Comparison of ENCODE assay signal across 22 cellular contexts in the genomic region with DNA sequence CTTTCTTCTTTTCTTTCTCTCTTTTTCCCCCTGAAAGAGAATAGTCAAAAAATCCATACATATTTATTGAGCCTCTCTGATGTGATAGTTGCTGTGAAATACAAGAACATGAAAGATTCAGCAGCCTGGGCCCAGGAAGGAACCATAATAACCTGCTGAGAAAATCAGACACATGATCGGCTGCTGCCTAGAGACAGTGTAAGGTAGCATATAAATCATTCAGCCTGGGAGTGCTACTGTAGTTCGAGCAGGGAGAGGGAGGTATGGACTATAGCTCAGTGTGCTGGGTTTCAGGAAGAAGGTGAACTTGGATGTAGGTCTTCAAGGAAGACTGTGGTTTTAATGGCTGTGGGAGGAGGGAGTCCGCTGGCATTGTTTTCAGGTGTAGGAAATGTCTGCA.
DNase-seq lines count a peak whose midpoint lies in the region; ATAC-seq and TF ChIP-seq lines count a peak whose summit lies in the region.
"Had no signal": no experiment of that assay in that cellular context is flagged by ENCODE, and none has a peak within 500 bp of the region (broad histone marks: within the 10 kb centered on the region; RNA-seq: fewer than 3 reads in every experiment).

No MANE protein-coding gene starts in this region.

- no peaks in the 10 kb centered on the region for H3K9me3 ChIP-seq in trophoblast cell (ENCODE audit: insufficient read depth, low read depth, low read length)
- H3K9me3 ChIP-seq in mammary epithelial cell (replicated peaks; ENCODE audit: insufficient read depth, low read length) = no peaks in the 10 kb centered on the region
- H3K9me3 ChIP-seq: BLaER1 treated with 17β-estradiol and CSF1 and Interleukin-3, amounts not matched to agents 10 nM and 100 nM; SK-N-SH had no signal

- peak overlapping the region; percentile 28 for H3K4ac ChIP-seq in trophoblast cell (ENCODE audit: low read depth, low read length)

- H3K27ac ChIP-seq in trophoblast cell (ENCODE audit: low read depth, low read length) = no peak overlapping the region
- no peak overlapping the region for H3K27ac ChIP-seq in mammary epithelial cell (ENCODE audit: insufficient read depth, low read depth, low read length)
- H3K27ac ChIP-seq: BLaER1 treated with 17β-estradiol and CSF1 and Interleukin-3, amounts not matched to agents 10 nM and 100 nM had no signal

- no peaks in the 10 kb centered on the region for H4K20me1 ChIP-seq in mammary epithelial cell (ENCODE audit: insufficient read depth, low read length)
- H4K20me1 ChIP-seq: BLaER1 treated with 17β-estradiol and CSF1 and Interleukin-3, amounts not matched to agents 10 nM and 100 nM had no signal

- H3K4me2 ChIP-seq in trophoblast cell (ENCODE audit: low read length) (no peak overlapping the region), mammary epithelial cell (ENCODE audit: insufficient read depth, low read depth, low read length) (no peak overlapping the region)
- H3K4me2 ChIP-seq: BLaER1 treated with 17β-estradiol and CSF1 and Interleukin-3, amounts not matched to agents 10 nM and 100 nM; SK-N-SH had no signal

- H2AFZ ChIP-seq in trophoblast cell (ENCODE audit: insufficient read depth, low read length, poor library complexity) (no peak overlapping the region), mammary epithelial cell (ENCODE audit: low read depth, low read length) (no peak overlapping the region)

- dilution Hi-C loops in mammary epithelial cell (cut with HindIII; ENCODE audit: low sequenced_read_pairs) = no loop called here

- CTCF ChIA-PET in mammary epithelial cell (lab: Charles Lee; ENCODE audit: low non-redundant PET) = no interaction called here

- in situ Hi-C loops in mammary epithelial cell (cut with MboI; ENCODE audit: low sequenced_read_pairs in 2 of 2) = no loop called here

- H3K27me3 ChIP-seq in trophoblast cell (ENCODE audit: insufficient read depth, low read length) (no peaks in the 10 kb centered on the region), mammary epithelial cell (ENCODE audit: insufficient read depth, low read length) (no peaks in the 10 kb centered on the region)
- H3K27me3 ChIP-seq: BLaER1 treated with 17β-estradiol and CSF1 and Interleukin-3, amounts not matched to agents 10 nM and 100 nM had no signal

- peaks cover 0 to 5% of the 10 kb centered on the region in 2 experiments for H3K36me3 ChIP-seq in trophoblast cell (ENCODE audit: control insufficient read depth in 1 of 2, insufficient read depth in 2 of 2, low read length in 2 of 2)
- no peaks in the 10 kb centered on the region for H3K36me3 ChIP-seq in mammary epithelial cell (ENCODE audit: insufficient read depth, low read length)
- H3K36me3 ChIP-seq: BLaER1 treated with 17β-estradiol and CSF1 and Interleukin-3, amounts not matched to agents 10 nM and 100 nM had no signal

- DNase-seq in NCI-H2227 treated with DMSO at 0.1 percent for 48 hours (lab: John Stamatoyannopoulos, UW) = peak; percentile 10
- no peak for DNase-seq in NCI-H2227 (lab: John Stamatoyannopoulos, UW; ENCODE audit: unreplicated experiment)
- DNase-seq in left colon = no peak
- DNase-seq in trophoblast cell = no peak
- DNase-seq in AG20443 (ENCODE audit: low spot score) = no peak
- no peak for DNase-seq in mammary epithelial cell
- DNase-seq: AML-193; CD4-positive, alpha-beta T cell; GOT3; HCEC 1CT; KBM-7; MV-4-11; NCI-H1105 treated with DMSO at 0.1 percent for 48 hours; NCI-H1694; NCI-H2029 treated with DMSO at 0.1 percent for 48 hours; NCI-H2171; NCI-H524; NCI-H774; SK-N-SH; SW 1271 had no signal

- H2BK12ac ChIP-seq in trophoblast cell (ENCODE audit: low read length) = peak overlapping the region; percentile 30

- H4K91ac ChIP-seq in trophoblast cell (ENCODE audit: low read depth, low read length) = no peak overlapping the region

- H3K4me1 ChIP-seq in trophoblast cell (ENCODE audit: control insufficient read depth in 1 of 2, insufficient read depth in 2 of 2, low read length in 2 of 2) = peaks cover 4 to 6% of the 10 kb centered on the region in 2 experiments
- no peaks in the 10 kb centered on the region for H3K4me1 ChIP-seq in mammary epithelial cell (ENCODE audit: insufficient read depth, low read length)
- H3K4me1 ChIP-seq: BLaER1 treated with 17β-estradiol and CSF1 and Interleukin-3, amounts not matched to agents 10 nM and 100 nM had no signal

- H3K14ac ChIP-seq in trophoblast cell (ENCODE audit: low read length) = no peak overlapping the region

- H3K18ac ChIP-seq in trophoblast cell (ENCODE audit: low read length) = no peak overlapping the region

- H2BK5ac ChIP-seq in trophoblast cell (ENCODE audit: low read depth, low read length, poor library complexity) = no peak overlapping the region

- H4K8ac ChIP-seq in trophoblast cell (ENCODE audit: low read depth, low read length) = no peak overlapping the region

- H3K79me2 ChIP-seq in trophoblast cell (ENCODE audit: control insufficient read depth, insufficient read depth, low read length, poor library complexity) (no peaks in the 10 kb centered on the region), mammary epithelial cell (ENCODE audit: insufficient read depth, low read length) (no peaks in the 10 kb centered on the region)

- BruUV-seq in mammary epithelial cell (replicated peaks; lab: Mats Ljungman, UMichigan) = no TSS peak

- H3K79me1 ChIP-seq in trophoblast cell (ENCODE audit: low read length) = no peaks in the 10 kb centered on the region

- H4K12ac ChIP-seq in trophoblast cell (ENCODE audit: low read depth, low read length) = no peak overlapping the region

- no peak overlapping the region for H2BK120ac ChIP-seq in trophoblast cell (ENCODE audit: insufficient read depth, low read length, poor library complexity)

- no peak for TF ChIP-seq CTCF in mammary epithelial cell (conservative IDR thresholded peaks at IDR 0.05 in 1 of 2, IDR thresholded peaks at IDR 0.05 in 1 of 2; ENCODE audit: extremely low read depth in 1 of 2, insufficient read depth in 1 of 2, low read depth in 1 of 2, low read length in 2 of 2)

- H3K4me3 ChIP-seq in trophoblast cell (ENCODE audit: low read depth, low read length) = no peak overlapping the region
- no peak overlapping the region for H3K4me3 ChIP-seq in mammary epithelial cell (replicated peaks in 1 of 3; ENCODE audit: insufficient read depth in 1 of 3, low read depth in 2 of 3, low read length in 3 of 3)
- H3K4me3 ChIP-seq: BLaER1 treated with 17β-estradiol and CSF1 and Interleukin-3, amounts not matched to agents 10 nM and 100 nM had no signal

- H3K9ac ChIP-seq in trophoblast cell (ENCODE audit: low read length) = no peak overlapping the region
- H3K9ac ChIP-seq in mammary epithelial cell (ENCODE audit: insufficient read depth, low read length) = no peak overlapping the region
- H3K9ac ChIP-seq: BLaER1 treated with 17β-estradiol and CSF1 and Interleukin-3, amounts not matched to agents 10 nM and 100 nM; SK-N-SH had no signal

- ATAC-seq in left colon = peak; percentile 73
- no peak for ATAC-seq in HG03432 (IDR thresholded peaks at IDR 0.05; ENCODE audit: unreplicated experiment)

- intact Hi-C loops in left colon (cut with DNase I, micrococcal nuclease) (no loop called here), mammary epithelial cell (cut with micrococcal nuclease) (no loop called here)

- no peak overlapping the region for H3K23ac ChIP-seq in trophoblast cell (ENCODE audit: low read length)

- no peak overlapping the region for H2AK5ac ChIP-seq in trophoblast cell (ENCODE audit: low read length)

- WGBS in trophoblast cell (ENCODE audit: extremely low coverage, insufficient coverage, insufficient read length) = no CpG with 5 or more reads among the region's 3 CpGs
- WGBS in mammary epithelial cell (ENCODE audit: low coverage, missing lambda C conversion rate) = 93% methylated on average over 3 of the region's 3 CpGs
